Comparison of ENCODE assay signal across 1 cellular context in the genomic region with DNA sequence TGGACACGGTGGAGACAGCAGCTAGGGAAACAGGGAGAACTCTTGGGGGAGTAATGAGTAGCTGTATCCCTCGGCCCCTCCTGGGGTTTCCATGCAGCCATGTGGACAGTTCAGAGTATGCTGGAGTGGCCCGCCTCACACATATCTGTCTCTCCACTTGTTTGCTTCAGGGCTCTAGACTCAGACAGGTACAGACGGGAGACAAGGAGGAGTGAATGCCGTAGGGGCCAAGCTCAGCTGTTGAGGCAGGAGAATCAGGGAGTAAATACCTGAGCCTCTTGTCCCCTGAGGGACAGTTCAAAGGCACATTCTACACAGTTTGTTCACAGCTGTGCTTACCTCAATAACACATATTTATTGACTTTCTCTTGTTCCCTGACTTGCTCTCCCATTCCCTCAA.
TF ChIP-seq lines count a peak whose summit lies in the region.

No MANE protein-coding gene starts in this region.

TF ChIP-seq in HepG2, 621 proteins besides CTCF, POLR2A, EP300 and RAD21 (continued from another document):
- TF ChIP-seq ZNF704 (CRISPR knock-in tag; IDR thresholded peaks at IDR 0.05; ENCODE audit: borderline replicate concordance) (no peak), ZNF350 (CRISPR knock-in tag; IDR thresholded peaks at IDR 0.05; ENCODE audit: borderline replicate concordance, low read depth) (no peak), ZBTB10 (CRISPR knock-in tag; IDR thresholded peaks at IDR 0.05; ENCODE audit: borderline replicate concordance) (no peak), SPEN (CRISPR knock-in tag; IDR thresholded peaks at IDR 0.05; ENCODE audit: low read depth) (no peak), ZNF850 (CRISPR knock-in tag; conservative IDR thresholded peaks at IDR 0.05) (no peak), GTF2F1 (IDR thresholded peaks at IDR 0.05; ENCODE audit: low read length) (no peak), ZNF343 (CRISPR knock-in tag; IDR thresholded peaks at IDR 0.05) (no peak)
- TF ChIP-seq, protein P1, sequence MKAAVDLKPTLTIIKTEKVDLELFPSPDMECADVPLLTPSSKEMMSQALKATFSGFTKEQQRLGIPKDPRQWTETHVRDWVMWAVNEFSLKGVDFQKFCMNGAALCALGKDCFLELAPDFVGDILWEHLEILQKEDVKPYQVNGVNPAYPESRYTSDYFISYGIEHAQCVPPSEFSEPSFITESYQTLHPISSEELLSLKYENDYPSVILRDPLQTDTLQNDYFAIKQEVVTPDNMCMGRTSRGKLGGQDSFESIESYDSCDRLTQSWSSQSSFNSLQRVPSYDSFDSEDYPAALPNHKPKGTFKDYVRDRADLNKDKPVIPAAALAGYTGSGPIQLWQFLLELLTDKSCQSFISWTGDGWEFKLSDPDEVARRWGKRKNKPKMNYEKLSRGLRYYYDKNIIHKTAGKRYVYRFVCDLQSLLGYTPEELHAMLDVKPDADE (CRISPR knock-in tag; IDR thresholded peaks at IDR 0.05): no peak
